In genomic region chr5:18968966-18969365, GRCh38 we compare ENCODE assay signal across 16 cellular contexts.
"Had no signal": no experiment of that assay in that cellular context is flagged by ENCODE, and none has a peak within 500 bp of the region (broad histone marks: within the 10 kb centered on the region; RNA-seq: fewer than 3 reads in every experiment).

No MANE protein-coding gene starts in this region.

- H3K27ac ChIP-seq: neural progenitor cell, pancreas had no signal

- H3K27me3 ChIP-seq: neural progenitor cell, pancreas had no signal

- H3K4me1 Mint-ChIP-seq: activated CD4-positive, alpha-beta T cell treated with anti-CD3 and anti-CD28 coated beads for 36 hours; neural progenitor cell had no signal

- H3K4me3 Mint-ChIP-seq: activated CD4-positive, alpha-beta T cell treated with anti-CD3 and anti-CD28 coated beads for 36 hours; activated CD8-positive, alpha-beta T cell treated with anti-CD3 and anti-CD28 coated beads for 36 hours; activated T-helper 1 cell treated with anti-CD3 and anti-CD28 coated beads, Interleukin-12 subunit alpha, Interleukin-12 subunit beta, Interleukin-2, Interleukin-4 antibody, amounts not matched to agents 30 ng/mL and 10 ng/mL and 1 ng/mL, durations not matched to agents 14 hours and 24 hours and 36 hours; dendritic cell treated with granulocyte-macrophage colony-stimulating factor and Interleukin-4, amounts not matched to agents 40 ng/mL and 50 ng/mL, for 4 days; neural progenitor cell; stimulated activated naive CD8-positive, alpha-beta T cell treated with anti-CD3 and anti-CD28 coated beads, Interleukin-15, Interleukin-2, amounts not matched to agents 100 ng/mL and 50 ng/mL, for 24 hours; T-helper 2 cell treated with Interferon-gamma antibody and Interleukin-4, amounts not matched to agents 5 μg/mL and 100 μg/mL, for 36 hours had no signal

- H2AFZ ChIP-seq: neural progenitor cell had no signal

- H3K36me3 Mint-ChIP-seq: neural progenitor cell had no signal

- ATAC-seq: activated CD4-positive, alpha-beta T cell treated with anti-CD3 and anti-CD28 coated beads for 36 hours; activated CD8-positive, alpha-beta T cell treated with anti-CD3 and anti-CD28 coated beads for 36 hours; esophagus mucosa; pancreas had no signal

- DNase-seq: activated CD4-positive, alpha-beta T cell treated with anti-CD3 and anti-CD28 coated beads for 36 hours; activated CD8-positive, alpha-beta memory T cell treated with anti-CD3 and anti-CD28 coated beads, Interleukin-2, amount 50 U/mL, for 48 hours; activated CD8-positive, alpha-beta T cell treated with anti-CD3 and anti-CD28 coated beads for 36 hours; activated naive CD4-positive, alpha-beta T cell treated with Interleukin-2 at 50 U/mL for 16 hours; hypothalamus; midbrain; pancreas; retina; stimulated activated CD4-positive, alpha-beta T cell treated with anti-CD3 and anti-CD28 coated beads, Interleukin-15, amount 100 ng/mL, for 24 hours; stimulated activated CD4-positive, alpha-beta T cell treated with anti-CD3 and anti-CD28 coated beads, Interleukin-4, amount 100 ng/mL, for 24 hours had no signal

- H3K4me2 ChIP-seq: neural progenitor cell had no signal

- H3K36me3 ChIP-seq: neural progenitor cell, pancreas had no signal

- H3K27ac Mint-ChIP-seq: activated CD4-positive, alpha-beta T cell treated with anti-CD3 and anti-CD28 coated beads for 36 hours; activated CD8-positive, alpha-beta T cell treated with anti-CD3 and anti-CD28 coated beads for 36 hours; activated T-helper 1 cell treated with anti-CD3 and anti-CD28 coated beads, Interleukin-12 subunit alpha, Interleukin-12 subunit beta, Interleukin-2, Interleukin-4 antibody, amounts not matched to agents 30 ng/mL and 10 ng/mL and 1 ng/mL, durations not matched to agents 14 hours and 24 hours and 36 hours; dendritic cell treated with granulocyte-macrophage colony-stimulating factor and Interleukin-4, amounts not matched to agents 40 ng/mL and 50 ng/mL, for 4 days; neural progenitor cell; stimulated activated naive CD8-positive, alpha-beta T cell treated with anti-CD3 and anti-CD28 coated beads, Interleukin-15, Interleukin-2, amounts not matched to agents 100 ng/mL and 50 ng/mL, for 24 hours; T-helper 2 cell treated with Interferon-gamma antibody and Interleukin-4, amounts not matched to agents 5 μg/mL and 100 μg/mL, for 36 hours had no signal

- H3K4me1 ChIP-seq: neural progenitor cell had no signal

- H3K9me3 Mint-ChIP-seq: neural progenitor cell; stimulated activated naive CD8-positive, alpha-beta T cell treated with anti-CD3 and anti-CD28 coated beads, Interleukin-15, Interleukin-2, amounts not matched to agents 100 ng/mL and 50 ng/mL, for 24 hours had no signal

- H3K27me3 Mint-ChIP-seq: activated CD4-positive, alpha-beta T cell treated with anti-CD3 and anti-CD28 coated beads for 36 hours; activated CD8-positive, alpha-beta T cell treated with anti-CD3 and anti-CD28 coated beads for 36 hours; dendritic cell treated with granulocyte-macrophage colony-stimulating factor and Interleukin-4, amounts not matched to agents 40 ng/mL and 50 ng/mL, for 4 days; stimulated activated naive CD8-positive, alpha-beta T cell treated with anti-CD3 and anti-CD28 coated beads, Interleukin-15, Interleukin-2, amounts not matched to agents 100 ng/mL and 50 ng/mL, for 24 hours had no signal

- H3K9ac ChIP-seq: neural progenitor cell had no signal

- H3K4me3 ChIP-seq: neural progenitor cell, pancreas had no signal

- H3K9me3 ChIP-seq: pancreas had no signal
